17 cellular contexts compared by ENCODE assay signal in genomic region chr1:20137055-20137454, GRCh38. TPM values are rescaled to one million over a fixed set of nuclear protein-coding genes. Genes with fewer than 3 reads are reported as not detected.
A peak's percentile ranks its signal among the peaks of the same experiment; 100 is the strongest.
DNase-seq lines count a peak whose midpoint lies in the region; ATAC-seq and TF ChIP-seq lines count a peak whose summit lies in the region.
"Had no signal": no experiment of that assay in that cellular context is flagged by ENCODE, and none has a peak within 500 bp of the region (broad histone marks: within the 10 kb centered on the region; RNA-seq: fewer than 3 reads in every experiment).

No MANE protein-coding gene starts in this region.

- TF ChIP-seq CTCF in epithelial cell of esophagus (IDR thresholded peaks at IDR 0.05; ENCODE audit: insufficient read depth, low read depth, low read length, missing control alignments) = no peak

- DNase-seq in DMS53 (lab: John Stamatoyannopoulos, UW) (peak; percentile 80), NCI-H510A treated with DMSO at 0.1 percent for 48 hours (lab: John Stamatoyannopoulos, UW) (peak; percentile 41), epithelial cell of esophagus (ENCODE audit: low read depth) (peak; percentile 84), posterior vena cava (ENCODE audit: low spot score) (peak; percentile 2), GM19238 (ENCODE audit: insufficient read length, low spot score) (no peak), HEK293T (ENCODE audit: extremely low spot score) (no peak)
- no peak for DNase-seq in stimulated activated CD4-positive, alpha-beta T cell treated with anti-CD3 and anti-CD28 coated beads, Interleukin-4, amount 100 ng/mL, for 4 hours
- DNase-seq: CD4-positive, alpha-beta memory T cell; NCI-H1092; NCI-H1694; NCI-H2107; NCI-H345; Right ventricle myocardium superior had no signal

- intact Hi-C loops in posterior vena cava (cut with DNase I) = no loop called here

- CTCF ChIA-PET in HEK293T (lab: Yijun Ruan, JAX) = no interaction called here

- ATAC-seq in HG03469 (IDR thresholded peaks at IDR 0.05; ENCODE audit: unreplicated experiment) = no peak
- ATAC-seq: K562, SK-N-SH treated with all-trans-retinoic acid at 6 μM for 48 hours had no signal

- H3K4me3 ChIP-seq in epithelial cell of esophagus (ENCODE audit: low read length) = no peak overlapping the region
- H3K4me3 ChIP-seq: K562 had no signal

- POLR2A ChIA-PET in HEK293T (lab: Yijun Ruan, JAX) = no interaction called here

TF ChIP-seq in HEK293T, 16 proteins besides CTCF, POLR2A, EP300 and RAD21:
- TF ChIP-seq SUZ12 (IDR thresholded peaks at IDR 0.05) (no peak), FOXM1 (IDR thresholded peaks at IDR 0.05; ENCODE audit: borderline replicate concordance) (no peak), ZNF384 (IDR thresholded peaks at IDR 0.05) (no peak), PKNOX1 (IDR thresholded peaks at IDR 0.05) (no peak), LEF1 (IDR thresholded peaks at IDR 0.05; ENCODE audit: borderline replicate concordance) (no peak), FOXA1 (IDR thresholded peaks at IDR 0.05) (no peak), ELF4 (IDR thresholded peaks at IDR 0.05) (no peak), ARNT (IDR thresholded peaks at IDR 0.05) (no peak), SP1 (IDR thresholded peaks at IDR 0.05) (no peak), L3MBTL2 (conservative IDR thresholded peaks at IDR 0.05) (no peak), FOXK2 (IDR thresholded peaks at IDR 0.05) (no peak), HDGF (IDR thresholded peaks at IDR 0.05; ENCODE audit: borderline replicate concordance) (no peak), NFRKB (IDR thresholded peaks at IDR 0.05) (no peak), BHLHE40 (IDR thresholded peaks at IDR 0.05; ENCODE audit: borderline replicate concordance) (no peak)

RNA-seq across cellular contexts. Expression of gene PLA2G2F, which starts 2.1 kb away (rescaled TPM):
- total RNA-seq in posterior vena cava = not detected
- total RNA-seq: CD4-positive, alpha-beta memory T cell; K562; M059J; Right ventricle myocardium superior had no signal

RNA-seq across cellular contexts. Expression of gene PLA2G2D, which starts 17.7 kb away (rescaled TPM):
- not detected for total RNA-seq in posterior vena cava
- total RNA-seq: CD4-positive, alpha-beta memory T cell; K562; M059J; Right ventricle myocardium superior had no signal

RNA-seq across cellular contexts. Expression of gene UBXN10, which starts 48.8 kb away (rescaled TPM):
- under 1 TPM; 0.29 to 0.60 TPM for total RNA-seq in posterior vena cava
- total RNA-seq: M059J had no signal

RNA-seq across cellular contexts. Expression of gene PLA2G2C, which starts 49.3 kb away (rescaled TPM):
- total RNA-seq in posterior vena cava = under 1 TPM; 0.14 to 0.24 TPM
- total RNA-seq: CD4-positive, alpha-beta memory T cell; M059J; Right ventricle myocardium superior had no signal

Comparison
In these comparisons a context has a peak if more than half of its experiments do, and no peak if none do; other contexts are left out.
1. DNase-seq: peak in DMS53 (single experiment), NCI-H510A treated with DMSO at 0.1 percent for 48 hours (single experiment), epithelial cell of esophagus (single experiment) and posterior vena cava (single experiment); none in stimulated activated CD4-positive, alpha-beta T cell treated with anti-CD3 and anti-CD28 coated beads, Interleukin-4, amount 100 ng/mL, for 4 hours (0 of 2), GM19238 (single experiment) and HEK293T (single experiment).